ENCODE assay signal across 10 cellular contexts in genomic region chr11:121930004-121930965, GRCh38.
DNase-seq lines count a peak whose midpoint lies in the region; ATAC-seq lines count a peak whose summit lies in the region.
"Had no signal": no experiment of that assay in that cellular context is flagged by ENCODE, and none has a peak within 500 bp of the region (broad histone marks: within the 10 kb centered on the region; RNA-seq: fewer than 3 reads in every experiment).

No MANE protein-coding gene starts in this region.

- no peaks in the 10 kb centered on the region for H3K9me3 ChIP-seq in SK-N-MC (ENCODE audit: low read depth, low read length)
- H3K9me3 ChIP-seq in iPS-18c (ENCODE audit: control insufficient read depth, insufficient read depth, low read length), result peaks cover 3% of the 10 kb centered on the region
- H3K9me3 ChIP-seq in subcutaneous abdominal adipose tissue (ENCODE audit: control insufficient read depth in 5 of 5, low read length in 5 of 5), result no peaks in the 10 kb centered on the region
- H3K9me3 ChIP-seq: upper lobe of left lung had no signal

- DNase-seq in SK-N-MC (ENCODE audit: low read depth, low spot score) (no peak), Kasumi-1 (lab: John Stamatoyannopoulos, UW) (no peak), middle frontal gyrus (ENCODE audit: extremely low spot score, low spot score) (no peak), D341Med (ENCODE audit: low spot score) (no peak)
- DNase-seq: GOT3, upper lobe of left lung had no signal

- H3K9ac ChIP-seq in SK-N-MC (ENCODE audit: insufficient read length) (no peak overlapping the region), subcutaneous abdominal adipose tissue (ENCODE audit: low read length in 5 of 5) (peak overlapping the region in 4 of 5 donors; percentile 2 to 66 (median 54))

- no peaks in the 10 kb centered on the region for H3K36me3 ChIP-seq in SK-N-MC (ENCODE audit: insufficient read depth, low read length)
- no peaks in the 10 kb centered on the region for H3K36me3 ChIP-seq in subcutaneous abdominal adipose tissue (ENCODE audit: control insufficient read depth in 5 of 5, insufficient read depth in 5 of 5, low read length in 5 of 5)
- H3K36me3 ChIP-seq: upper lobe of left lung had no signal

- H3K27ac ChIP-seq in SK-N-MC (no peak overlapping the region), subcutaneous abdominal adipose tissue (ENCODE audit: low read depth, low read length) (peak overlapping the region; percentile 84)
- H3K27ac ChIP-seq: upper lobe of left lung had no signal

- H3K4me3 ChIP-seq in SK-N-MC (peak overlapping the region; percentile 64), iPS-18c (ENCODE audit: insufficient read depth, low read depth, low read length) (peak overlapping the region; percentile 4), subcutaneous abdominal adipose tissue (ENCODE audit: low read depth in 1 of 5, low read length in 5 of 5) (peak overlapping the region; percentile 48 to 72 (median 60))

- ATAC-seq in GM21423 (IDR thresholded peaks at IDR 0.05; ENCODE audit: unreplicated experiment) (peak; percentile 49), HG03135 (IDR thresholded peaks at IDR 0.05; ENCODE audit: unreplicated experiment) (no peak)

- H3K27me3 ChIP-seq in subcutaneous abdominal adipose tissue (ENCODE audit: control insufficient read depth in 5 of 5, insufficient read depth in 4 of 5, low read length in 5 of 5), result no peaks in the 10 kb centered on the region

- H3K4me1 ChIP-seq in subcutaneous abdominal adipose tissue (ENCODE audit: control insufficient read depth in 5 of 5, insufficient read depth in 5 of 5, low read length in 5 of 5), result peaks cover 2 to 26% (median 19%) of the 10 kb centered on the region in 5 donors

Comparison
In these comparisons a context has a peak if more than half of its experiments do, and no peak if none do; other contexts are left out.
1. H3K4me3 ChIP-seq: peak in every context shown above with its lines; median percentile 64 in SK-N-MC; 60 in subcutaneous abdominal adipose tissue; 4 in iPS-18c.